8 cellular contexts compared by ENCODE assay signal in genomic region chr7:2242541-2243482, GRCh38. TPM values are rescaled to one million over a fixed set of nuclear protein-coding genes. Genes with fewer than 3 reads are reported as not detected.
DNase-seq lines count a peak whose midpoint lies in the region; ATAC-seq and TF ChIP-seq lines count a peak whose summit lies in the region.

No MANE protein-coding gene starts in this region.

- H3K9me3 ChIP-seq in ectodermal cell (ENCODE audit: control insufficient read depth, low read length), result no peaks in the 10 kb centered on the region

- H3K4me1 Mint-ChIP-seq in natural killer cell treated with Interleukin-12 subunit alpha and Interleukin-12 subunit beta and Interleukin-15 and Interleukin-18, amount 100 ng/mL, for 72 hours (ENCODE audit: low read depth in 2 of 2), result peaks cover 8 to 17% of the 10 kb centered on the region in 2 donors

- peak; percentile 14 for DNase-seq in NCI-H446 treated with DMSO at 0.1 percent for 48 hours (lab: John Stamatoyannopoulos, UW)
- no peak for DNase-seq in NCI-H446 (lab: John Stamatoyannopoulos, UW)
- DNase-seq in natural killer cell treated with Interleukin-12 subunit alpha and Interleukin-12 subunit beta and Interleukin-15 and Interleukin-18, amount 100 ng/mL, for 72 hours (ENCODE audit: low spot score), result no peak
- DNase-seq in NCI-H1048 (lab: John Stamatoyannopoulos, UW), result no peak

- peak overlapping the region; percentile 95 for H3K4me3 Mint-ChIP-seq in natural killer cell treated with Interleukin-12 subunit alpha and Interleukin-12 subunit beta and Interleukin-15 and Interleukin-18, amount 100 ng/mL, for 72 hours

- no peaks in the 10 kb centered on the region for H3K36me3 Mint-ChIP-seq in natural killer cell treated with Interleukin-12 subunit alpha and Interleukin-12 subunit beta and Interleukin-15 and Interleukin-18, amount 100 ng/mL, for 72 hours

- no peaks in the 10 kb centered on the region for H3K9me3 Mint-ChIP-seq in natural killer cell treated with Interleukin-12 subunit alpha and Interleukin-12 subunit beta and Interleukin-15 and Interleukin-18, amount 100 ng/mL, for 72 hours

- no peaks in the 10 kb centered on the region for H3K27me3 ChIP-seq in ectodermal cell (ENCODE audit: control insufficient read depth, insufficient read depth, low read length, poor library complexity, severe bottlenecking)

- peaks cover 17% of the 10 kb centered on the region for H3K36me3 ChIP-seq in ectodermal cell (ENCODE audit: control insufficient read depth, insufficient read depth, low read length)

- H3K27ac ChIP-seq in ectodermal cell (ENCODE audit: insufficient read depth, low read depth, low read length, poor library complexity, severe bottlenecking), result peak overlapping the region; percentile 12

- peaks cover 10% of the 10 kb centered on the region for H3K4me1 ChIP-seq in ectodermal cell (ENCODE audit: control insufficient read depth, insufficient read depth, low read length)

- peak overlapping the region; percentile 86 for H3K4me3 ChIP-seq in ectodermal cell (ENCODE audit: insufficient read depth, low read depth, low read length)

- 12 to 13% methylated on average over 21 of the region's 21 CpGs for WGBS in ectodermal cell, 2 experiments

- no peaks in the 10 kb centered on the region for H3K27me3 Mint-ChIP-seq in natural killer cell treated with Interleukin-12 subunit alpha and Interleukin-12 subunit beta and Interleukin-15 and Interleukin-18, amount 100 ng/mL, for 72 hours

- H3K27ac Mint-ChIP-seq in natural killer cell treated with Interleukin-12 subunit alpha and Interleukin-12 subunit beta and Interleukin-15 and Interleukin-18, amount 100 ng/mL, for 72 hours, result peak overlapping the region; percentile 78 to 86

- ATAC-seq in HG03460 (IDR thresholded peaks at IDR 0.05; ENCODE audit: unreplicated experiment), result peak; percentile 27
- peak; percentile 58 for ATAC-seq in SK-N-SH treated with all-trans-retinoic acid at 6 μM for 48 hours
- ATAC-seq in natural killer cell treated with Interleukin-12 subunit alpha and Interleukin-12 subunit beta and Interleukin-15 and Interleukin-18, amount 100 ng/mL, for 72 hours, result peak; percentile 33 to 37
- no peak for ATAC-seq in GM19397 (IDR thresholded peaks at IDR 0.05; ENCODE audit: unreplicated experiment)

TF ChIP-seq in SK-N-SH treated with all-trans-retinoic acid at 6 μM for 48 hours, 23 proteins besides CTCF, POLR2A, EP300 and RAD21:
- TF ChIP-seq, protein P1, sequence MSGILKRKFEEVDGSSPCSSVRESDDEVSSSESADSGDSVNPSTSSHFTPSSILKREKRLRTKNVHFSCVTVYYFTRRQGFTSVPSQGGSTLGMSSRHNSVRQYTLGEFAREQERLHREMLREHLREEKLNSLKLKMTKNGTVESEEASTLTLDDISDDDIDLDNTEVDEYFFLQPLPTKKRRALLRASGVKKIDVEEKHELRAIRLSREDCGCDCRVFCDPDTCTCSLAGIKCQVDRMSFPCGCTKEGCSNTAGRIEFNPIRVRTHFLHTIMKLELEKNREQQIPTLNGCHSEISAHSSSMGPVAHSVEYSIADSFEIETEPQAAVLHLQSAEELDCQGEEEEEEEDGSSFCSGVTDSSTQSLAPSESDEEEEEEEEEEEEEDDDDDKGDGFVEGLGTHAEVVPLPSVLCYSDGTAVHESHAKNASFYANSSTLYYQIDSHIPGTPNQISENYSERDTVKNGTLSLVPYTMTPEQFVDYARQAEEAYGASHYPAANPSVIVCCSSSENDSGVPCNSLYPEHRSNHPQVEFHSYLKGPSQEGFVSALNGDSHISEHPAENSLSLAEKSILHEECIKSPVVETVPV (CRISPR knock-in tag; IDR thresholded peaks at IDR 0.05), result no peak
- no peak for TF ChIP-seq OSR1 (CRISPR knock-in tag; IDR thresholded peaks at IDR 0.05)

RNA-seq across cellular contexts. Expression of gene NUDT1, which starts 0.8 kb away (rescaled TPM):
- polyA plus RNA-seq in ectodermal cell (2013, experiment 1 of 4), result 68.8 TPM
- polyA plus RNA-seq in ectodermal cell (2013, experiment 2 of 4), result 64.9 TPM
- 60.0 TPM for polyA plus RNA-seq in ectodermal cell (2013, experiment 3 of 4)
- polyA plus RNA-seq in ectodermal cell (2013, experiment 4 of 4), result 60.3 TPM
- total RNA-seq in natural killer cell treated with Interleukin-12 subunit alpha and Interleukin-12 subunit beta and Interleukin-15 and Interleukin-18, amount 100 ng/mL, for 72 hours, result 10 to 100 TPM; 31.7 to 65.2 TPM

RNA-seq across cellular contexts. Expression of gene MRM2, which starts 0.8 kb away (rescaled TPM):
- 44.9 TPM for polyA plus RNA-seq in ectodermal cell (2013, experiment 1 of 4)
- 50.6 TPM for polyA plus RNA-seq in ectodermal cell (2013, experiment 2 of 4)
- 36.6 TPM for polyA plus RNA-seq in ectodermal cell (2013, experiment 3 of 4)
- polyA plus RNA-seq in ectodermal cell (2013, experiment 4 of 4), result 40.7 TPM
- 10 to 100 TPM; 30.0 to 34.5 TPM for total RNA-seq in natural killer cell treated with Interleukin-12 subunit alpha and Interleukin-12 subunit beta and Interleukin-15 and Interleukin-18, amount 100 ng/mL, for 72 hours

RNA-seq across cellular contexts. Expression of gene MAD1L1, which starts 10.1 kb away (rescaled TPM):
- polyA plus RNA-seq in ectodermal cell (2013, experiment 1 of 4), result 36.4 TPM
- 32.1 TPM for polyA plus RNA-seq in ectodermal cell (2013, experiment 2 of 4)
- polyA plus RNA-seq in ectodermal cell (2013, experiment 3 of 4), result 30.1 TPM
- polyA plus RNA-seq in ectodermal cell (2013, experiment 4 of 4), result 30.1 TPM
- 10 to 100 TPM; 39.5 to 79.4 TPM for total RNA-seq in natural killer cell treated with Interleukin-12 subunit alpha and Interleukin-12 subunit beta and Interleukin-15 and Interleukin-18, amount 100 ng/mL, for 72 hours
